11 cellular contexts compared by ENCODE assay signal in the genomic region with DNA sequence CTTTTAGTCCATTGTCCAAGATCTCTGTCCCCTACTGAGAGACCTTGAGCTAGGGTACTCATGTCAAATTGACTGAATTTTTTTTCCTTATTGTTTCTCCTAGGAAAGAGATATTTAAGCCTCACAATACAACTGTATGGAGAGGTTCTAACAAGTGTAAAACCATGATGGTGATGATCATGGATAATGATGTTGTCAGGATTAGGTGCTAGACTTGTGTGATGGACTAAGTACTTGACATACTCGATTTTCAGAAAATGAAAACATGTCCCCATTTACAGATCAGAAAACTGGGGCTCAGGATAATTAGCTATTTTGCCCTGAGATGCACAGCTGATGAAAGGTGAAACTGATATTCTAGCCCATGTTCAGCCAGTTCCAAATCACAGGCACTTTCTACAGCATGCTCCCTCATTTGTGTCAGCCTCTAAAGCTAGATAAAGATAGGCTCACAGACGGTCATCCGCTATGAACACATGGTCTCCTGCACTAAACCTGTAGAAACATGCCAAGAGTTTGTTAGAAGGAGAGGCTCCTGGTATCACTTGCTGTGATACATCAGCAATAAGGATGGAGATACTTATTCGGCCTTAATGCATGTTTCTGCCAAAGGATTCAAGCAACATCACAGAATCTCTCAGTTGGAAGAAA.
DNase-seq lines count a peak whose midpoint lies in the region; ATAC-seq and TF ChIP-seq lines count a peak whose summit lies in the region.
"Had no signal": no experiment of that assay in that cellular context is flagged by ENCODE, and none has a peak within 500 bp of the region (broad histone marks: within the 10 kb centered on the region; RNA-seq: fewer than 3 reads in every experiment).

No MANE protein-coding gene starts in this region.

- H3K4me1 ChIP-seq in CD4-positive, CD25-positive, alpha-beta regulatory T cell (ENCODE audit: control insufficient read depth, insufficient read depth, low read length, poor library complexity, severe bottlenecking) = peaks cover 31% of the 10 kb centered on the region
- H3K4me1 ChIP-seq in osteoblast (ENCODE audit: insufficient read depth, low read length) = peaks cover 61% of the 10 kb centered on the region

- peaks cover 14% of the 10 kb centered on the region for H3K36me3 Mint-ChIP-seq in CD4-positive, CD25-positive, alpha-beta regulatory T cell
- H3K36me3 Mint-ChIP-seq in IgD-negative memory B cell (peaks cover 4% of the 10 kb centered on the region), chondrocyte (ENCODE audit: low read depth) (peaks cover 3% of the 10 kb centered on the region)

- H3K27ac ChIP-seq in CD4-positive, CD25-positive, alpha-beta regulatory T cell (ENCODE audit: insufficient read depth, low read length, poor library complexity, severe bottlenecking) = peak overlapping the region; percentile 91
- H3K27ac ChIP-seq in osteoblast (ENCODE audit: low read depth, low read length) = peak overlapping the region; percentile 93

- peak in 1 of 3 donors; percentile 16 for DNase-seq in CD4-positive, CD25-positive, alpha-beta regulatory T cell
- DNase-seq in chondrocyte (ENCODE audit: low spot score) (no peak), osteoblast (ENCODE audit: insufficient read length, low spot score, missing footprints) (peak; percentile 35), GM13977 (ENCODE audit: low spot score) (no peak), NCI-H345 treated with DMSO at 0.1 percent for 48 hours (lab: John Stamatoyannopoulos, UW; ENCODE audit: unreplicated experiment) (no peak), putamen (ENCODE audit: low spot score) (no peak)
- DNase-seq: activated effector memory CD4-positive, alpha-beta T cell treated with anti-CD3 and anti-CD28 coated beads, Interleukin-2, amount 50 U/mL, for 16 hours; SW 1271 had no signal

- H3K9me3 Mint-ChIP-seq in CD4-positive, CD25-positive, alpha-beta regulatory T cell = peaks cover 0 to 1% (median 0%) of the 10 kb centered on the region in 7 donors
- H3K9me3 Mint-ChIP-seq in IgD-negative memory B cell = peaks cover 0 to 1% (median 0%) of the 10 kb centered on the region in 3 donors
- H3K9me3 Mint-ChIP-seq in chondrocyte (ENCODE audit: low read depth) = no peaks in the 10 kb centered on the region

- H3K9me3 ChIP-seq in CD4-positive, CD25-positive, alpha-beta regulatory T cell (ENCODE audit: control insufficient read depth in 2 of 2, low read length in 2 of 2) = no peaks in the 10 kb centered on the region
- H3K9me3 ChIP-seq in osteoblast (ENCODE audit: low read depth, low read length) = no peaks in the 10 kb centered on the region

- H3K27me3 Mint-ChIP-seq in CD4-positive, CD25-positive, alpha-beta regulatory T cell = no peaks in the 10 kb centered on the region
- H3K27me3 Mint-ChIP-seq in IgD-negative memory B cell = peaks cover 1% of the 10 kb centered on the region
- no peaks in the 10 kb centered on the region for H3K27me3 Mint-ChIP-seq in chondrocyte (ENCODE audit: low read depth)

- no peaks in the 10 kb centered on the region for H3K27me3 ChIP-seq in CD4-positive, CD25-positive, alpha-beta regulatory T cell (ENCODE audit: control insufficient read depth, insufficient read depth, low read length)
- no peaks in the 10 kb centered on the region for H3K27me3 ChIP-seq in osteoblast (ENCODE audit: insufficient read depth, low read length)

- TF ChIP-seq CTCF in chondrocyte (IDR thresholded peaks at IDR 0.05) (no peak), osteoblast (IDR thresholded peaks at IDR 0.05; ENCODE audit: extremely low read depth, low read depth, low read length) (no peak), GM13977 (IDR thresholded peaks at IDR 0.05; ENCODE audit: extremely low read depth, insufficient read depth, missing control alignments) (no peak)

- H3K36me3 ChIP-seq in CD4-positive, CD25-positive, alpha-beta regulatory T cell (ENCODE audit: control insufficient read depth, insufficient read depth, low read length) = no peaks in the 10 kb centered on the region
- no peaks in the 10 kb centered on the region for H3K36me3 ChIP-seq in osteoblast (ENCODE audit: insufficient read depth, low read length)

- no peak overlapping the region for H2AFZ ChIP-seq in osteoblast (ENCODE audit: low read length)

- in situ Hi-C loops in GM13977 (cut with MboI; ENCODE audit: low pct_unique_long_range_greater_than_20kb, low sequenced_read_pairs, unreplicated experiment) = no loop called here

- H3K4me3 Mint-ChIP-seq in CD4-positive, CD25-positive, alpha-beta regulatory T cell = peak overlapping the region; percentile 64 to 98 (median 89)
- H3K4me3 Mint-ChIP-seq in IgD-negative memory B cell = peak overlapping the region; percentile 27 to 78 (median 52)
- no peak overlapping the region for H3K4me3 Mint-ChIP-seq in chondrocyte (ENCODE audit: unreplicated experiment)

- H3K79me2 ChIP-seq in osteoblast (ENCODE audit: insufficient read depth, low read length) = peaks cover 83% of the 10 kb centered on the region

- H4K20me1 ChIP-seq in osteoblast (ENCODE audit: insufficient read depth, low read length) = no peaks in the 10 kb centered on the region

- H3K4me1 Mint-ChIP-seq in CD4-positive, CD25-positive, alpha-beta regulatory T cell = peaks cover 39 to 58% (median 48%) of the 10 kb centered on the region in 4 donors
- H3K4me1 Mint-ChIP-seq in IgD-negative memory B cell (peaks cover 17 to 24% (median 17%) of the 10 kb centered on the region in 3 donors), chondrocyte (ENCODE audit: low read depth) (peaks cover 87% of the 10 kb centered on the region)

- peak overlapping the region; percentile 95 for H3K4me3 ChIP-seq in CD4-positive, CD25-positive, alpha-beta regulatory T cell (ENCODE audit: low read depth, low read length)
- no peak overlapping the region for H3K4me3 ChIP-seq in osteoblast (ENCODE audit: insufficient read depth, low read length)

- ATAC-seq in CD4-positive, CD25-positive, alpha-beta regulatory T cell (ENCODE audit: low read depth in 2 of 2) = no peak
- ATAC-seq in HG03521 (IDR thresholded peaks at IDR 0.05; ENCODE audit: unreplicated experiment) = no peak
- ATAC-seq: HCT116 had no signal

- H3K27ac Mint-ChIP-seq in CD4-positive, CD25-positive, alpha-beta regulatory T cell = peak overlapping the region; percentile 90 to 99 (median 98)
- H3K27ac Mint-ChIP-seq in IgD-negative memory B cell = peak overlapping the region; percentile 4 to 48 (median 11)
- peak overlapping the region; percentile 76 for H3K27ac Mint-ChIP-seq in chondrocyte (ENCODE audit: unreplicated experiment)

- no peak overlapping the region for H3K4me2 ChIP-seq in osteoblast (ENCODE audit: insufficient read depth, low read length)

Comparison
In these comparisons a context has a peak if more than half of its experiments do, and no peak if none do; other contexts are left out.
1. H3K27ac Mint-ChIP-seq: peak in every context shown above with its lines; median percentile 98 in CD4-positive, CD25-positive, alpha-beta regulatory T cell; 76 in chondrocyte; 11 in IgD-negative memory B cell.